ENCODE assay signal across 25 cellular contexts in the genomic region with DNA sequence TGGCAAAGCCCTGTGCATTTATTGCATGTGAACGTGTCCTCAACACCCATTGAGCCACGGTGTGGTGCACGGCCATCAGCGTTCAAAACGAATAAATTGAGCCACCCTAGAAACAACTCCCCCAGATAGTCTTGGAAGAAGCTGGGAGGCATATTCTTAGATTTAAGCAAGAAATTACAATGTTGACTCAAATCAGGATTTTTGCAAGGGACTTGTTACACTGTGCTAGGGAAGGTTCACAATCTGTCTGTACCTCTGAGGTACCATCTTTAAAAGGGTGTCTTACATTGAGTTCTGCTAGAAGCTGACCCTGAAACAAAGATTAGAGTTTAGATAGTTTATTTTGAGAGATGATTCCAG. TPM values are rescaled to one million over a fixed set of nuclear protein-coding genes. Genes with fewer than 3 reads are reported as not detected.
DNase-seq lines count a peak whose midpoint lies in the region; ATAC-seq and TF ChIP-seq lines count a peak whose summit lies in the region.
"Had no signal": no experiment of that assay in that cellular context is flagged by ENCODE, and none has a peak within 500 bp of the region (broad histone marks: within the 10 kb centered on the region; RNA-seq: fewer than 3 reads in every experiment).

No MANE protein-coding gene starts in this region.

- H2AFZ ChIP-seq in OCI-LY3 (ENCODE audit: low read depth, low read length) = no peak overlapping the region
- H2AFZ ChIP-seq in trophoblast cell (ENCODE audit: insufficient read depth, low read length, poor library complexity) = no peak overlapping the region

- peak overlapping the region; percentile 93 for H3K4me2 ChIP-seq in OCI-LY3 (ENCODE audit: low read length)
- peak overlapping the region; percentile 1 for H3K4me2 ChIP-seq in trophoblast cell (ENCODE audit: low read length)
- H3K4me2 ChIP-seq: BLaER1 treated with 17β-estradiol and CSF1 and Interleukin-3, amounts not matched to agents 10 nM and 100 nM had no signal

- H3K9me3 Mint-ChIP-seq in activated T-cell treated with anti-CD3 and anti-CD28 coated beads, Interleukin-2, amount 50 U/mL, for 24 hours = no peaks in the 10 kb centered on the region
- no peaks in the 10 kb centered on the region for H3K9me3 Mint-ChIP-seq in activated naive CD8-positive, alpha-beta T cell treated with anti-CD3 and anti-CD28 coated beads, Interleukin-2, amount 50 U/mL, for 24 hours
- H3K9me3 Mint-ChIP-seq: nephron progenitor cell had no signal

- H3K4me3 ChIP-seq in OCI-LY3 (ENCODE audit: low read length) (peak overlapping the region; percentile 65), trophoblast cell (ENCODE audit: low read depth, low read length) (no peak overlapping the region)
- H3K4me3 ChIP-seq: BLaER1 treated with 17β-estradiol and CSF1 and Interleukin-3, amounts not matched to agents 10 nM and 100 nM; cardiac muscle cell; dorsolateral prefrontal cortex; gastroesophageal sphincter; MG63; prostate gland; skin epidermis had no signal

- H3K4ac ChIP-seq in trophoblast cell (ENCODE audit: low read depth, low read length) = no peak overlapping the region

- peak overlapping the region; percentile 99 for H3K27ac Mint-ChIP-seq in activated T-cell treated with anti-CD3 and anti-CD28 coated beads, Interleukin-2, amount 50 U/mL, for 24 hours
- peak overlapping the region; percentile 93 for H3K27ac Mint-ChIP-seq in activated naive CD8-positive, alpha-beta T cell treated with anti-CD3 and anti-CD28 coated beads, Interleukin-2, amount 50 U/mL, for 24 hours
- H3K27ac Mint-ChIP-seq: nephron progenitor cell had no signal

- peaks cover 89% of the 10 kb centered on the region for H3K36me3 Mint-ChIP-seq in activated T-cell treated with anti-CD3 and anti-CD28 coated beads, Interleukin-2, amount 50 U/mL, for 24 hours (ENCODE audit: low read depth)
- peaks cover 65% of the 10 kb centered on the region for H3K36me3 Mint-ChIP-seq in activated naive CD8-positive, alpha-beta T cell treated with anti-CD3 and anti-CD28 coated beads, Interleukin-2, amount 50 U/mL, for 24 hours (ENCODE audit: low read depth)

- no peak overlapping the region for H4K8ac ChIP-seq in trophoblast cell (ENCODE audit: low read depth, low read length)

- no peaks in the 10 kb centered on the region for H3K9me3 ChIP-seq in OCI-LY3 (ENCODE audit: insufficient read depth, low read length)
- H3K9me3 ChIP-seq in trophoblast cell (ENCODE audit: insufficient read depth, low read depth, low read length) = no peaks in the 10 kb centered on the region
- H3K9me3 ChIP-seq: gastroesophageal sphincter, MG63, prostate gland had no signal

- no peak overlapping the region for H4K91ac ChIP-seq in trophoblast cell (ENCODE audit: low read depth, low read length)

- H3K36me3 ChIP-seq in OCI-LY3 (replicated peaks; ENCODE audit: low read depth, low read length) = no peaks in the 10 kb centered on the region
- H3K36me3 ChIP-seq in trophoblast cell (ENCODE audit: control insufficient read depth in 1 of 2, insufficient read depth in 2 of 2, low read length in 2 of 2) = no peaks in the 10 kb centered on the region
- H3K36me3 ChIP-seq: BLaER1 treated with 17β-estradiol and CSF1 and Interleukin-3, amounts not matched to agents 10 nM and 100 nM; cardiac muscle cell; gastroesophageal sphincter; MG63; prostate gland had no signal

- H3K9ac ChIP-seq in OCI-LY3 (ENCODE audit: low read length) (no peak overlapping the region), trophoblast cell (ENCODE audit: low read length) (no peak overlapping the region)
- H3K9ac ChIP-seq: BLaER1 treated with 17β-estradiol and CSF1 and Interleukin-3, amounts not matched to agents 10 nM and 100 nM had no signal

- H2AK5ac ChIP-seq in trophoblast cell (ENCODE audit: low read length) = no peak overlapping the region

- H3K79me2 ChIP-seq in OCI-LY3 (ENCODE audit: low read length) (no peaks in the 10 kb centered on the region), trophoblast cell (ENCODE audit: control insufficient read depth, insufficient read depth, low read length, poor library complexity) (no peaks in the 10 kb centered on the region)

- H2BK12ac ChIP-seq in trophoblast cell (ENCODE audit: low read length) = no peak overlapping the region

- H3K18ac ChIP-seq in trophoblast cell (ENCODE audit: low read length) = no peak overlapping the region

- peak overlapping the region; percentile 74 for H3K4me3 Mint-ChIP-seq in activated T-cell treated with anti-CD3 and anti-CD28 coated beads, Interleukin-2, amount 50 U/mL, for 24 hours
- peak overlapping the region; percentile 65 for H3K4me3 Mint-ChIP-seq in activated naive CD8-positive, alpha-beta T cell treated with anti-CD3 and anti-CD28 coated beads, Interleukin-2, amount 50 U/mL, for 24 hours
- H3K4me3 Mint-ChIP-seq: nephron progenitor cell had no signal

- no peak overlapping the region for H2BK120ac ChIP-seq in trophoblast cell (ENCODE audit: insufficient read depth, low read length, poor library complexity)

- ATAC-seq in activated naive CD8-positive, alpha-beta T cell treated with anti-CD3 and anti-CD28 coated beads, Interleukin-2, amount 50 U/mL, for 24 hours = no peak
- no peak for ATAC-seq in HG03025 (IDR thresholded peaks at IDR 0.05; ENCODE audit: low FRiP score, unreplicated experiment)
- ATAC-seq: gastroesophageal sphincter, HepG2, Panc1 had no signal

- no peaks in the 10 kb centered on the region for H3K79me1 ChIP-seq in trophoblast cell (ENCODE audit: low read length)

- no peaks in the 10 kb centered on the region for H3K27me3 Mint-ChIP-seq in activated T-cell treated with anti-CD3 and anti-CD28 coated beads, Interleukin-2, amount 50 U/mL, for 24 hours
- no peaks in the 10 kb centered on the region for H3K27me3 Mint-ChIP-seq in activated naive CD8-positive, alpha-beta T cell treated with anti-CD3 and anti-CD28 coated beads, Interleukin-2, amount 50 U/mL, for 24 hours

- H3K23ac ChIP-seq in trophoblast cell (ENCODE audit: low read length) = no peak overlapping the region

- peak; percentile 27; the same call in 1 of the 2 replicates for TF ChIP-seq CTCF in OCI-LY3 (IDR thresholded peaks at IDR 0.05; ENCODE audit: low read depth, low read length)

- peaks cover 23% of the 10 kb centered on the region; the same call in 1 of the 2 replicates for H4K20me1 ChIP-seq in OCI-LY3 (ENCODE audit: insufficient read depth, low read length)
- H4K20me1 ChIP-seq: BLaER1 treated with 17β-estradiol and CSF1 and Interleukin-3, amounts not matched to agents 10 nM and 100 nM had no signal

- no peak overlapping the region for H2BK5ac ChIP-seq in trophoblast cell (ENCODE audit: low read depth, low read length, poor library complexity)

- H3K27me3 ChIP-seq in OCI-LY3 (ENCODE audit: low read depth, low read length) (peaks cover 65% of the 10 kb centered on the region), trophoblast cell (ENCODE audit: insufficient read depth, low read length) (no peaks in the 10 kb centered on the region)
- H3K27me3 ChIP-seq: BLaER1 treated with 17β-estradiol and CSF1 and Interleukin-3, amounts not matched to agents 10 nM and 100 nM; cardiac muscle cell; dorsolateral prefrontal cortex had no signal

- no peak overlapping the region for H3K27ac ChIP-seq in OCI-LY3 (ENCODE audit: low read length)
- no peak overlapping the region for H3K27ac ChIP-seq in trophoblast cell (ENCODE audit: low read depth, low read length)
- H3K27ac ChIP-seq: BLaER1 treated with 17β-estradiol and CSF1 and Interleukin-3, amounts not matched to agents 10 nM and 100 nM; cardiac muscle cell; dorsolateral prefrontal cortex; gastroesophageal sphincter; prostate gland had no signal

- H3K4me1 ChIP-seq in OCI-LY3 (ENCODE audit: low read length) = peaks cover 40% of the 10 kb centered on the region
- no peaks in the 10 kb centered on the region for H3K4me1 ChIP-seq in trophoblast cell (ENCODE audit: control insufficient read depth in 1 of 2, insufficient read depth in 2 of 2, low read length in 2 of 2)
- H3K4me1 ChIP-seq: gastroesophageal sphincter, prostate gland had no signal

- no peak overlapping the region for H4K12ac ChIP-seq in trophoblast cell (ENCODE audit: low read depth, low read length)

- DNase-seq in activated T-cell treated with anti-CD3 and anti-CD28 coated beads, Interleukin-2, amount 50 U/mL, for 24 hours = no peak
- DNase-seq in activated T-cell treated with anti-CD3 and anti-CD28 coated beads, Interleukin-2, amount 50 U/mL, for 48 hours = no peak
- no peak for DNase-seq in activated naive CD8-positive, alpha-beta T cell treated with anti-CD3 and anti-CD28 coated beads, Interleukin-2, amount 50 U/mL, for 24 hours
- DNase-seq in trophoblast cell = no peak
- no peak for DNase-seq in SIG-M5 treated with dmso at 0.1 percent for 504 hours (lab: John Stamatoyannopoulos, UW; ENCODE audit: unreplicated experiment)
- no peak for DNase-seq in NCI-H2107 (lab: John Stamatoyannopoulos, UW)
- DNase-seq: amniotic stem cell, erythroblast, H7, mesenchymal stem cell, MG63, NCI-H1436 treated with DMSO at 0.1 percent for 48 hours, NCI-H774, nephron progenitor cell, T-helper 9 cell had no signal

- WGBS in trophoblast cell (ENCODE audit: extremely low coverage, insufficient coverage, insufficient read length) = no CpG with 5 or more reads among the region's 5 CpGs

- no peak overlapping the region for H3K14ac ChIP-seq in trophoblast cell (ENCODE audit: low read length)

- H3K4me1 Mint-ChIP-seq in activated T-cell treated with anti-CD3 and anti-CD28 coated beads, Interleukin-2, amount 50 U/mL, for 24 hours (ENCODE audit: low read depth) = peaks cover 97% of the 10 kb centered on the region
- peaks cover 93% of the 10 kb centered on the region for H3K4me1 Mint-ChIP-seq in activated naive CD8-positive, alpha-beta T cell treated with anti-CD3 and anti-CD28 coated beads, Interleukin-2, amount 50 U/mL, for 24 hours

RNA-seq across cellular contexts. Expression of gene CD247, which starts 16.2 kb away (rescaled TPM):
- polyA plus RNA-seq in trophoblast cell (2013) = 0.22 TPM in 2 replicates
- polyA plus RNA-seq: cardiac muscle cell, HepG2 had no signal

RNA-seq across cellular contexts. Expression of gene CREG1, which starts 51.4 kb away (rescaled TPM):
- 78.0 and 80.3 TPM in 2 replicates for polyA plus RNA-seq in trophoblast cell (2013)
